In genomic region chr22:27556371-27556770, GRCh38 we compare ENCODE assay signal across 22 cellular contexts.
"Had no signal": no experiment of that assay in that cellular context is flagged by ENCODE, and none has a peak within 500 bp of the region (broad histone marks: within the 10 kb centered on the region; RNA-seq: fewer than 3 reads in every experiment).

No MANE protein-coding gene starts in this region.

- FAIRE-seq: keratinocyte had no signal

- H3K9me3 ChIP-seq: colonic mucosa, gastrocnemius medialis, lower lobe of right lung, psoas muscle, thoracic aorta, upper lobe of right lung had no signal

- ATAC-seq: esophagus mucosa, gastrocnemius medialis, left ventricle myocardium superior, lower lobe of right lung, natural killer cell, psoas muscle, right cardiac atrium, upper lobe of right lung had no signal

- H3K9ac ChIP-seq: neural progenitor cell had no signal

- H3K27ac ChIP-seq: colonic mucosa, epithelial cell of prostate, gastrocnemius medialis, lower lobe of right lung, neural progenitor cell, psoas muscle, sigmoid colon, thoracic aorta, tibial nerve, upper lobe of right lung had no signal

- DNase-seq: colonic mucosa; effector CD8-positive, alpha-beta T cell; endodermal cell; foreskin fibroblast; gastrocnemius medialis; head of caudate nucleus; left ventricle myocardium superior; lower lobe of right lung; natural killer cell; nucleus accumbens; psoas muscle; right cardiac atrium; sigmoid colon; stimulated activated CD4-positive, alpha-beta T cell treated with anti-CD3 and anti-CD28 coated beads, Interleukin-2, amount 100 ng/mL, for 24 hours; stimulated activated CD4-positive, alpha-beta T cell treated with anti-CD3 and anti-CD28 coated beads, Interleukin-4, amount 100 ng/mL, for 24 hours; upper lobe of right lung had no signal

- H3K36me3 ChIP-seq: colonic mucosa, gastrocnemius medialis, lower lobe of right lung, neural progenitor cell, sigmoid colon, thoracic aorta, tibial nerve, upper lobe of right lung had no signal

- H3K4me1 ChIP-seq: colonic mucosa, gastrocnemius medialis, lower lobe of right lung, psoas muscle, upper lobe of right lung had no signal

- H3K27me3 ChIP-seq: colonic mucosa, gastrocnemius medialis, neural progenitor cell, sigmoid colon, tibial nerve, upper lobe of right lung had no signal

- H3K4me3 ChIP-seq: colonic mucosa, gastrocnemius medialis, lower lobe of right lung, neural progenitor cell, psoas muscle, sigmoid colon, thoracic aorta, tibial nerve, upper lobe of right lung had no signal

- H2AFZ ChIP-seq: neural progenitor cell had no signal

- H3K4me2 ChIP-seq: neural progenitor cell had no signal
